ENCODE assay signal across 1 cellular context in the genomic region with DNA sequence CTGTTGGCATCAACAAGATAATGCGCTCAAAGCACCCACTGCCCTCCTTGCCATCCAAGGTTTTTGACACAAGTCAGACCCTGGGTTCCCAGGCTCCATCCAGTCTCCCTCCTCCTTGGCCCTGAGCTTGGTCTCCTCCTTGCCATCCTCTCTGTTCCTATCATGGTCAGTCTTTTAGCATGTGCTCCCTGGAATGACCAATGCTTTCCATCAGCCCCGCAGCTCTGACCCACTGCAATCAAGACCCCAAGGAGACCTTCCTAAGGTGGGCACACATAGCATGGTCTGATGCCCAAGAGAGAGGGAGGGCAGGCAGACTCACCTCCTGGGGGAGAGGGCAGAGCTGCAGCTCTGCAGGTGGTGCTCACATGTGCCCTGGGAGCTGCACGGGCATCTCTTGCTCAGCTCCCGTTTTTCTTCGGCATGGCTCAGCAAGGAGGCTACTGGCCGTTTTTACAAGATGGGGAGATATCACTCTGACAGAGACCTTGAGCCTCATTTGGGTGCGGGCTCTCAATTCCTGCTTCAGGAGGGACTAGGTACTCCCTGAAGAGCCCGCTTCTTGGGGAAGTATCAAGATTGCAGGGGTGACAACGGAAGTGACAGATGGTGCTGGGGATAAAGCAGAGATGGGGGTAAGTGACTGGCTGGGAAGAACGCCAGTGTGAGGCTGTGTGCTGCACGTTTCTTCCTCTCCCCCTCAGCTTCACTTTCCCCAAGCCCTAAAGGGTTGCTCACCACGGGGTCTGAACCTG.
TF ChIP-seq lines count a peak whose summit lies in the region.

No MANE protein-coding gene starts in this region.

TF ChIP-seq in K562, 482 proteins besides CTCF, POLR2A, EP300 and RAD21 (continues in another document):
- TF ChIP-seq PHTF2 (CRISPR knock-in tag; IDR thresholded peaks at IDR 0.05): no peak
- TF ChIP-seq NR1H2 (CRISPR knock-in tag; IDR thresholded peaks at IDR 0.05): no peak
- no peak for TF ChIP-seq CEBPG (CRISPR knock-in tag; IDR thresholded peaks at IDR 0.05)
- no peak for TF ChIP-seq CEBPG (tag; conservative IDR thresholded peaks at IDR 0.05 in 1 of 2, IDR thresholded peaks at IDR 0.05 in 1 of 2)
- peak; percentile 81 for TF ChIP-seq BHLHE40 (IDR thresholded peaks at IDR 0.05; ENCODE audit: low read length)
- TF ChIP-seq, protein P1, sequence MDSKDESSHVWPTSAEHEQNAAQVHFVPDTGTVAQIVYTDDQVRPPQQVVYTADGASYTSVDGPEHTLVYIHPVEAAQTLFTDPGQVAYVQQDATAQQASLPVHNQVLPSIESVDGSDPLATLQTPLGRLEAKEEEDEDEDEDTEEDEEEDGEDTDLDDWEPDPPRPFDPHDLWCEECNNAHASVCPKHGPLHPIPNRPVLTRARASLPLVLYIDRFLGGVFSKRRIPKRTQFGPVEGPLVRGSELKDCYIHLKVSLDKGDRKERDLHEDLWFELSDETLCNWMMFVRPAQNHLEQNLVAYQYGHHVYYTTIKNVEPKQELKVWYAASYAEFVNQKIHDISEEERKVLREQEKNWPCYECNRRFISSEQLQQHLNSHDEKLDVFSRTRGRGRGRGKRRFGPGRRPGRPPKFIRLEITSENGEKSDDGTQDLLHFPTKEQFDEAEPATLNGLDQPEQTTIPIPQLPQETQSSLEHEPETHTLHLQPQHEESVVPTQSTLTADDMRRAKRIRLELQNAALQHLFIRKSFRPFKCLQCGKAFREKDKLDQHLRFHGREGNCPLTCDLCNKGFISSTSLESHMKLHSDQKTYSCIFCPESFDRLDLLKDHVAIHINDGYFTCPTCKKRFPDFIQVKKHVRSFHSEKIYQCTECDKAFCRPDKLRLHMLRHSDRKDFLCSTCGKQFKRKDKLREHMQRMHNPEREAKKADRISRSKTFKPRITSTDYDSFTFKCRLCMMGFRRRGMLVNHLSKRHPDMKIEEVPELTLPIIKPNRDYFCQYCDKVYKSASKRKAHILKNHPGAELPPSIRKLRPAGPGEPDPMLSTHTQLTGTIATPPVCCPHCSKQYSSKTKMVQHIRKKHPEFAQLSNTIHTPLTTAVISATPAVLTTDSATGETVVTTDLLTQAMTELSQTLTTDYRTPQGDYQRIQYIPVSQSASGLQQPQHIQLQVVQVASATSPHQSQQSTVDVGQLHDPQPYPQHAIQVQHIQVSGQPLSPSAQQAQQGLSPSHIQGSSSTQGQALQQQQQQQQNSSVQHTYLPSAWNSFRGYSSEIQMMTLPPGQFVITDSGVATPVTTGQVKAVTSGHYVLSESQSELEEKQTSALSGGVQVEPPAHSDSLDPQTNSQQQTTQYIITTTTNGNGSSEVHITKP (IDR thresholded peaks at IDR 0.05; ENCODE audit: partially characterized antibody): peak; percentile 72
- no peak for TF ChIP-seq ZNF830 (CRISPR knock-in tag; IDR thresholded peaks at IDR 0.05)
- no peak for TF ChIP-seq MAFF (IDR thresholded peaks at IDR 0.05; ENCODE audit: low read length)
- TF ChIP-seq NFXL1 (CRISPR knock-in tag; IDR thresholded peaks at IDR 0.05): no peak
- no peak for TF ChIP-seq ELF4 (CRISPR knock-in tag; IDR thresholded peaks at IDR 0.05)
- no peak for TF ChIP-seq ZNF184 (CRISPR knock-in tag; IDR thresholded peaks at IDR 0.05)
- TF ChIP-seq PRMT5 (CRISPR knock-in tag; IDR thresholded peaks at IDR 0.05): no peak
- TF ChIP-seq TEAD4 (IDR thresholded peaks at IDR 0.05; ENCODE audit: low read length): peak; percentile 61
- no peak for TF ChIP-seq TEAD4 (CRISPR knock-in tag; IDR thresholded peaks at IDR 0.05; ENCODE audit: borderline replicate concordance)
- TF ChIP-seq, protein P2, sequence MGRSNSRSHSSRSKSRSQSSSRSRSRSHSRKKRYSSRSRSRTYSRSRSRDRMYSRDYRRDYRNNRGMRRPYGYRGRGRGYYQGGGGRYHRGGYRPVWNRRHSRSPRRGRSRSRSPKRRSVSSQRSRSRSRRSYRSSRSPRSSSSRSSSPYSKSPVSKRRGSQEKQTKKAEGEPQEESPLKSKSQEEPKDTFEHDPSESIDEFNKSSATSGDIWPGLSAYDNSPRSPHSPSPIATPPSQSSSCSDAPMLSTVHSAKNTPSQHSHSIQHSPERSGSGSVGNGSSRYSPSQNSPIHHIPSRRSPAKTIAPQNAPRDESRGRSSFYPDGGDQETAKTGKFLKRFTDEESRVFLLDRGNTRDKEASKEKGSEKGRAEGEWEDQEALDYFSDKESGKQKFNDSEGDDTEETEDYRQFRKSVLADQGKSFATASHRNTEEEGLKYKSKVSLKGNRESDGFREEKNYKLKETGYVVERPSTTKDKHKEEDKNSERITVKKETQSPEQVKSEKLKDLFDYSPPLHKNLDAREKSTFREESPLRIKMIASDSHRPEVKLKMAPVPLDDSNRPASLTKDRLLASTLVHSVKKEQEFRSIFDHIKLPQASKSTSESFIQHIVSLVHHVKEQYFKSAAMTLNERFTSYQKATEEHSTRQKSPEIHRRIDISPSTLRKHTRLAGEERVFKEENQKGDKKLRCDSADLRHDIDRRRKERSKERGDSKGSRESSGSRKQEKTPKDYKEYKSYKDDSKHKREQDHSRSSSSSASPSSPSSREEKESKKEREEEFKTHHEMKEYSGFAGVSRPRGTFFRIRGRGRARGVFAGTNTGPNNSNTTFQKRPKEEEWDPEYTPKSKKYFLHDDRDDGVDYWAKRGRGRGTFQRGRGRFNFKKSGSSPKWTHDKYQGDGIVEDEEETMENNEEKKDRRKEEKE (IDR thresholded peaks at IDR 0.05; ENCODE audit: borderline replicate concordance in 1 of 2, control insufficient read depth in 1 of 2, low read depth in 2 of 2, low read length in 1 of 2): no peak
- no peak for TF ChIP-seq GTF2A2 (tag; IDR thresholded peaks at IDR 0.05)
- TF ChIP-seq, protein P3, sequence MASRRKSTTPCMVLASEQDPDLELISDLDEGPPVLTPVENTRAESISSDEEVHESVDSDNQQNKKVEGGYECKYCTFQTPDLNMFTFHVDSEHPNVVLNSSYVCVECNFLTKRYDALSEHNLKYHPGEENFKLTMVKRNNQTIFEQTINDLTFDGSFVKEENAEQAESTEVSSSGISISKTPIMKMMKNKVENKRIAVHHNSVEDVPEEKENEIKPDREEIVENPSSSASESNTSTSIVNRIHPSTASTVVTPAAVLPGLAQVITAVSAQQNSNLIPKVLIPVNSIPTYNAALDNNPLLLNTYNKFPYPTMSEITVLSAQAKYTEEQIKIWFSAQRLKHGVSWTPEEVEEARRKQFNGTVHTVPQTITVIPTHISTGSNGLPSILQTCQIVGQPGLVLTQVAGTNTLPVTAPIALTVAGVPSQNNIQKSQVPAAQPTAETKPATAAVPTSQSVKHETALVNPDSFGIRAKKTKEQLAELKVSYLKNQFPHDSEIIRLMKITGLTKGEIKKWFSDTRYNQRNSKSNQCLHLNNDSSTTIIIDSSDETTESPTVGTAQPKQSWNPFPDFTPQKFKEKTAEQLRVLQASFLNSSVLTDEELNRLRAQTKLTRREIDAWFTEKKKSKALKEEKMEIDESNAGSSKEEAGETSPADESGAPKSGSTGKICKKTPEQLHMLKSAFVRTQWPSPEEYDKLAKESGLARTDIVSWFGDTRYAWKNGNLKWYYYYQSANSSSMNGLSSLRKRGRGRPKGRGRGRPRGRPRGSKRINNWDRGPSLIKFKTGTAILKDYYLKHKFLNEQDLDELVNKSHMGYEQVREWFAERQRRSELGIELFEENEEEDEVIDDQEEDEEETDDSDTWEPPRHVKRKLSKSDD (conservative IDR thresholded peaks at IDR 0.05; ENCODE audit: low read length): no peak
- no peak for TF ChIP-seq CHD4 (IDR thresholded peaks at IDR 0.05; ENCODE audit: insufficient read depth, insufficient replicate concordance, low read depth, low read length, poor library complexity, severe bottlenecking)
- TF ChIP-seq CTBP1 (IDR thresholded peaks at IDR 0.05; ENCODE audit: borderline replicate concordance): peak; percentile 78
- TF ChIP-seq, protein P4, sequence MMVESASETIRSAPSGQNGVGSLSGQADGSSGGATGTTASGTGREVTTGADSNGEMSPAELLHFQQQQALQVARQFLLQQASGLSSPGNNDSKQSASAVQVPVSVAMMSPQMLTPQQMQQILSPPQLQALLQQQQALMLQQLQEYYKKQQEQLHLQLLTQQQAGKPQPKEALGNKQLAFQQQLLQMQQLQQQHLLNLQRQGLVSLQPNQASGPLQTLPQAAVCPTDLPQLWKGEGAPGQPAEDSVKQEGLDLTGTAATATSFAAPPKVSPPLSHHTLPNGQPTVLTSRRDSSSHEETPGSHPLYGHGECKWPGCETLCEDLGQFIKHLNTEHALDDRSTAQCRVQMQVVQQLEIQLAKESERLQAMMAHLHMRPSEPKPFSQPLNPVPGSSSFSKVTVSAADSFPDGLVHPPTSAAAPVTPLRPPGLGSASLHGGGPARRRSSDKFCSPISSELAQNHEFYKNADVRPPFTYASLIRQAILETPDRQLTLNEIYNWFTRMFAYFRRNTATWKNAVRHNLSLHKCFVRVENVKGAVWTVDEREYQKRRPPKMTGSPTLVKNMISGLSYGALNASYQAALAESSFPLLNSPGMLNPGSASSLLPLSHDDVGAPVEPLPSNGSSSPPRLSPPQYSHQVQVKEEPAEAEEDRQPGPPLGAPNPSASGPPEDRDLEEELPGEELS (CRISPR knock-in tag; IDR thresholded peaks at IDR 0.05; ENCODE audit: borderline replicate concordance): no peak
- peak; percentile 45 for TF ChIP-seq MTA2 (IDR thresholded peaks at IDR 0.05; ENCODE audit: low read depth)
- peak; percentile 28; the same call in 1 of the 2 replicates for TF ChIP-seq GABPA (tag; conservative IDR thresholded peaks at IDR 0.05; ENCODE audit: low read depth)
- TF ChIP-seq, protein P5, sequence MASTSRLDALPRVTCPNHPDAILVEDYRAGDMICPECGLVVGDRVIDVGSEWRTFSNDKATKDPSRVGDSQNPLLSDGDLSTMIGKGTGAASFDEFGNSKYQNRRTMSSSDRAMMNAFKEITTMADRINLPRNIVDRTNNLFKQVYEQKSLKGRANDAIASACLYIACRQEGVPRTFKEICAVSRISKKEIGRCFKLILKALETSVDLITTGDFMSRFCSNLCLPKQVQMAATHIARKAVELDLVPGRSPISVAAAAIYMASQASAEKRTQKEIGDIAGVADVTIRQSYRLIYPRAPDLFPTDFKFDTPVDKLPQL (IDR thresholded peaks at IDR 0.05; ENCODE audit: extremely low read depth, insufficient read length): no peak
- no peak for TF ChIP-seq HSF4 (CRISPR knock-in tag; IDR thresholded peaks at IDR 0.05; ENCODE audit: borderline replicate concordance)
- TF ChIP-seq ZNF584 (CRISPR knock-in tag; IDR thresholded peaks at IDR 0.05; ENCODE audit: low read depth): no peak
- TF ChIP-seq, protein P6, sequence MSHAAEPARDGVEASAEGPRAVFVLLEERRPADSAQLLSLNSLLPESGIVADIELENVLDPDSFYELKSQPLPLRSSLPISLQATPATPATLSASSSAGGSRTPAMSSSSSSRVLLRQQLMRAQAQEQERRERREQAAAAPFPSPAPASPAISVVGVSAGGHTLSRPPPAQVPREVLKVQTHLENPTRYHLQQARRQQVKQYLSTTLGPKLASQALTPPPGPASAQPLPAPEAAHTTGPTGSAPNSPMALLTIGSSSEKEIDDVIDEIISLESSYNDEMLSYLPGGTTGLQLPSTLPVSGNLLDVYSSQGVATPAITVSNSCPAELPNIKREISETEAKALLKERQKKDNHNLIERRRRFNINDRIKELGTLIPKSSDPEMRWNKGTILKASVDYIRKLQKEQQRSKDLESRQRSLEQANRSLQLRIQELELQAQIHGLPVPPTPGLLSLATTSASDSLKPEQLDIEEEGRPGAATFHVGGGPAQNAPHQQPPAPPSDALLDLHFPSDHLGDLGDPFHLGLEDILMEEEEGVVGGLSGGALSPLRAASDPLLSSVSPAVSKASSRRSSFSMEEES (CRISPR knock-in tag; IDR thresholded peaks at IDR 0.05): no peak
- TF ChIP-seq ZFPM2 (CRISPR knock-in tag; IDR thresholded peaks at IDR 0.05): no peak
- TF ChIP-seq, protein P7, sequence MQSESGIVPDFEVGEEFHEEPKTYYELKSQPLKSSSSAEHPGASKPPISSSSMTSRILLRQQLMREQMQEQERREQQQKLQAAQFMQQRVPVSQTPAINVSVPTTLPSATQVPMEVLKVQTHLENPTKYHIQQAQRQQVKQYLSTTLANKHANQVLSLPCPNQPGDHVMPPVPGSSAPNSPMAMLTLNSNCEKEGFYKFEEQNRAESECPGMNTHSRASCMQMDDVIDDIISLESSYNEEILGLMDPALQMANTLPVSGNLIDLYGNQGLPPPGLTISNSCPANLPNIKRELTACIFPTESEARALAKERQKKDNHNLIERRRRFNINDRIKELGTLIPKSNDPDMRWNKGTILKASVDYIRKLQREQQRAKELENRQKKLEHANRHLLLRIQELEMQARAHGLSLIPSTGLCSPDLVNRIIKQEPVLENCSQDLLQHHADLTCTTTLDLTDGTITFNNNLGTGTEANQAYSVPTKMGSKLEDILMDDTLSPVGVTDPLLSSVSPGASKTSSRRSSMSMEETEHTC (IDR thresholded peaks at IDR 0.05): no peak
- TF ChIP-seq CBFA2T3 (IDR thresholded peaks at IDR 0.05): peak; percentile 71
- no peak for TF ChIP-seq SIRT6 (IDR thresholded peaks at IDR 0.05; ENCODE audit: low read depth, low read length)
- peak; percentile 44 for TF ChIP-seq CBFA2T2 (conservative IDR thresholded peaks at IDR 0.05)
- TF ChIP-seq TAF1 (IDR thresholded peaks at IDR 0.05; ENCODE audit: control insufficient read depth, extremely low read depth, insufficient read depth, low read length, severe bottlenecking): no peak
- no peak for TF ChIP-seq ARID2 (IDR thresholded peaks at IDR 0.05)
- TF ChIP-seq, protein P8, sequence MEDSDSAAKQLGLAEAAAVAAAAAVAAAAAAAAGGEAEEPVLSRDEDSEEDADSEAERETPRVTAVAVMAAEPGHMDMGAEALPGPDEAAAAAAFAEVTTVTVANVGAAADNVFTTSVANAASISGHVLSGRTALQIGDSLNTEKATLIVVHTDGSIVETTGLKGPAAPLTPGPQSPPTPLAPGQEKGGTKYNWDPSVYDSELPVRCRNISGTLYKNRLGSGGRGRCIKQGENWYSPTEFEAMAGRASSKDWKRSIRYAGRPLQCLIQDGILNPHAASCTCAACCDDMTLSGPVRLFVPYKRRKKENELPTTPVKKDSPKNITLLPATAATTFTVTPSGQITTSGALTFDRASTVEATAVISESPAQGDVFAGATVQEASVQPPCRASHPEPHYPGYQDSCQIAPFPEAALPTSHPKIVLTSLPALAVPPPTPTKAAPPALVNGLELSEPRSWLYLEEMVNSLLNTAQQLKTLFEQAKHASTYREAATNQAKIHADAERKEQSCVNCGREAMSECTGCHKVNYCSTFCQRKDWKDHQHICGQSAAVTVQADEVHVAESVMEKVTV (CRISPR knock-in tag; IDR thresholded peaks at IDR 0.05): no peak
- TF ChIP-seq HMG20A (CRISPR knock-in tag; conservative IDR thresholded peaks at IDR 0.05): no peak
- no peak for TF ChIP-seq JUND (IDR thresholded peaks at IDR 0.05; ENCODE audit: borderline replicate concordance, low read depth, low read length)
- no peak; the same call in 2 of the 3 replicates for TF ChIP-seq JUND (tag; IDR thresholded peaks at IDR 0.05; ENCODE audit: borderline replicate concordance, low read depth, low read length)
- peak; percentile 64 for TF ChIP-seq MEIS2 (IDR thresholded peaks at IDR 0.05; ENCODE audit: partially characterized antibody)
- no peak for TF ChIP-seq PURB (CRISPR knock-in tag; IDR thresholded peaks at IDR 0.05; ENCODE audit: low read depth)
- no peak for TF ChIP-seq ATF1 (CRISPR knock-in tag; IDR thresholded peaks at IDR 0.05)
- no peak for TF ChIP-seq ATF1 (tag; IDR thresholded peaks at IDR 0.05)
- no peak for TF ChIP-seq KDM2B (CRISPR knock-in tag; IDR thresholded peaks at IDR 0.05)
- TF ChIP-seq, protein P9, sequence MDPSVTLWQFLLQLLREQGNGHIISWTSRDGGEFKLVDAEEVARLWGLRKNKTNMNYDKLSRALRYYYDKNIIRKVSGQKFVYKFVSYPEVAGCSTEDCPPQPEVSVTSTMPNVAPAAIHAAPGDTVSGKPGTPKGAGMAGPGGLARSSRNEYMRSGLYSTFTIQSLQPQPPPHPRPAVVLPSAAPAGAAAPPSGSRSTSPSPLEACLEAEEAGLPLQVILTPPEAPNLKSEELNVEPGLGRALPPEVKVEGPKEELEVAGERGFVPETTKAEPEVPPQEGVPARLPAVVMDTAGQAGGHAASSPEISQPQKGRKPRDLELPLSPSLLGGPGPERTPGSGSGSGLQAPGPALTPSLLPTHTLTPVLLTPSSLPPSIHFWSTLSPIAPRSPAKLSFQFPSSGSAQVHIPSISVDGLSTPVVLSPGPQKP (CRISPR knock-in tag; IDR thresholded peaks at IDR 0.05): no peak
- TF ChIP-seq TFAM (CRISPR knock-in tag; conservative IDR thresholded peaks at IDR 0.05): no peak
